In the genomic region with DNA sequence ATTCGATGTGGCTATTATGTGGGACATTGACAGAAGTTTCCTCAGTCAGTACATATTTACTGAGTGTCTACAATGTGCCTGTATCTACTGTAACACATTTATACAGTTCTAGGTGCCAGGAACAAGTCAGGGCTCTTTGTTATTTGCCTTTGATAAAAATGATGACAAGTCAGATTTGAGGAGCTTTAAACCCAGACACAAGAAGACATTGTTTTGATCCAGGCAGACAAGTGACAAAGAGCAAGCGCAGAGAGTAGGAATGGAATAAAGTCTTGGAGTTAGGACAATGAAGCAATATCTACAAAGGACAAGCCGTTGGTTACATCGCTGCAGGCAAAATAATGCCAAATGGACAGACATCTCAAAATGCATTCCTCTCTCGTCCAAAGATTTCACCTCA, we compare ENCODE assay signal across 1 cellular context.
TF ChIP-seq lines count a peak whose summit lies in the region.

No MANE protein-coding gene starts in this region.

TF ChIP-seq in neural cell, 6 proteins besides CTCF, POLR2A, EP300 and RAD21:
- TF ChIP-seq POLR2AphosphoS5 (IDR thresholded peaks at IDR 0.05) (peak; percentile 72), SMC3 (conservative IDR thresholded peaks at IDR 0.05; ENCODE audit: poor library complexity) (no peak)
TF ChIP-seq in neural cell: peak in this region for 1.
